36 cellular contexts compared by ENCODE assay signal in the genomic region with DNA sequence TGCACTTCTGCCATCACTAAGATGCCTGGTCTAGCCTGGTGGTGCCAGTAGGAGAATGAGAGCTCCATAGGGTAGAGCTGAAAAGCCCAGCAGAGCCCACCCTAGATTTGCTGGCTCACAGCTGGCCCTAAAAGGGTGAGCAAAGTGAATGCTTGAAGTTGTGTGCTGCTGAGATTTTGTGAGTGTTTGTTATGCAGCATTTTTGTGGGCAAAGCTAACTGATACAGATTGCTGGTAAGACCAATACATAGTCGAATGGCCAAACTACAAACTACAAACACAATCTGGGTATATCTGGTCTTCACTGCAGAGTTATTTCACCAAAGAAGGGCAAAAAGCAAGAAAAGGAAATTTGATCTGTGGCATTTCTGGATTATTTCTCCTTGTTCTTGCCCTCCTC.
"Had no signal": no experiment of that assay in that cellular context is flagged by ENCODE, and none has a peak within 500 bp of the region (broad histone marks: within the 10 kb centered on the region; RNA-seq: fewer than 3 reads in every experiment).

No MANE protein-coding gene starts in this region.

- H3K27me3 ChIP-seq: MG63 had no signal

- DNase-seq: Karpas-422, Kasumi-1, MG63, MM.1S, MV-4-11, NCI-H1048, NCI-H1092, NCI-H1092 treated with DMSO at 0.1 percent for 48 hours, NCI-H1105, NCI-H1105 treated with DMSO at 0.1 percent for 48 hours, NCI-H1417, NCI-H1417 treated with DMSO at 0.1 percent for 48 hours, NCI-H1436, NCI-H1436 treated with DMSO at 0.1 percent for 48 hours, NCI-H146, NCI-H1694, NCI-H1694 treated with DMSO at 0.1 percent for 48 hours, NCI-H187, NCI-H187 treated with DMSO at 0.1 percent for 48 hours, NCI-H1930, NCI-H2029, NCI-H2029 treated with DMSO at 0.1 percent for 48 hours, NCI-H2081, NCI-H2081 treated with DMSO at 0.1 percent for 48 hours, NCI-H2107, NCI-H2171, NCI-H2171 treated with DMSO at 0.1 percent for 48 hours, NCI-H2227 treated with DMSO at 0.1 percent for 48 hours, NCI-H226, NCI-H345, NCI-H446, NCI-H446 treated with DMSO at 0.1 percent for 48 hours, NCI-H510A, NCI-H510A treated with DMSO at 0.1 percent for 48 hours, NCI-H524, NCI-H524 treated with DMSO at 0.1 percent for 48 hours had no signal

- H3K36me3 ChIP-seq: MG63 had no signal

- H3K4me3 ChIP-seq: MG63 had no signal

- H3K9me3 ChIP-seq: MG63 had no signal
